13 cellular contexts compared by ENCODE assay signal in genomic region chr1:31639543-31639942, GRCh38. TPM values are rescaled to one million over a fixed set of nuclear protein-coding genes. Genes with fewer than 3 reads are reported as not detected.
A peak's percentile ranks its signal among the peaks of the same experiment; 100 is the strongest.
DNase-seq lines count a peak whose midpoint lies in the region; TF ChIP-seq lines count a peak whose summit lies in the region.
"Had no signal": no experiment of that assay in that cellular context is flagged by ENCODE, and none has a peak within 500 bp of the region (broad histone marks: within the 10 kb centered on the region; RNA-seq: fewer than 3 reads in every experiment).

No MANE protein-coding gene starts in this region.

- CTCF ChIA-PET in PC-9 (lab: Charles Lee), result no interaction called here

- DNase-seq in GM03348 (ENCODE audit: low spot score), result peak; percentile 84
- DNase-seq in PC-9, result peak in 1 of 2 experiments; percentile 67
- DNase-seq in erythroblast (lab: John Stamatoyannopoulos, UW), result peak; percentile 14 to 58
- DNase-seq in skeletal muscle cell (ENCODE audit: low read depth), result peak; percentile 49
- no peak for DNase-seq in NCI-H2081 treated with DMSO at 0.1 percent for 48 hours (lab: John Stamatoyannopoulos, UW)
- no peak for DNase-seq in posterior vena cava (ENCODE audit: low spot score)
- DNase-seq in glutamatergic neuron, result no peak
- DNase-seq in activated CD4-positive, alpha-beta T cell treated with anti-CD3 and anti-CD28 coated beads for 1 hour, result no peak
- DNase-seq: effector memory CD8-positive, alpha-beta T cell; naive B cell; NCI-H526 treated with DMSO at 0.1 percent for 48 hours; stimulated activated CD4-positive, alpha-beta T cell treated with anti-CD3 and anti-CD28 coated beads, Interleukin-4, amount 100 ng/mL, for 24 hours had no signal

- no peaks in the 10 kb centered on the region for H3K27me3 ChIP-seq in PC-9 (ENCODE audit: insufficient read depth, low read depth)

- peak overlapping the region; percentile 40 for H3K27ac ChIP-seq in PC-9
- H3K27ac ChIP-seq: KMS-11 had no signal

- H3K4me1 Mint-ChIP-seq in glutamatergic neuron (ENCODE audit: low read depth, unreplicated experiment), result peaks cover 13% of the 10 kb centered on the region

- peaks cover 28% of the 10 kb centered on the region for H3F3A ChIP-seq in PC-9 (ENCODE audit: insufficient read depth, low read depth)

- no peaks in the 10 kb centered on the region for H3K9me3 ChIP-seq in PC-9 (ENCODE audit: insufficient read depth, low read depth)

- no peaks in the 10 kb centered on the region for H3K9me3 Mint-ChIP-seq in glutamatergic neuron (ENCODE audit: unreplicated experiment)
- H3K9me3 Mint-ChIP-seq: effector memory CD8-positive, alpha-beta T cell; naive B cell had no signal

- TF ChIP-seq CTCF in PC-9 (conservative IDR thresholded peaks at IDR 0.05), result no peak
- no peak for TF ChIP-seq CTCF in glutamatergic neuron (IDR thresholded peaks at IDR 0.05; ENCODE audit: partially characterized antibody, unreplicated experiment)

- no peak overlapping the region for H3K4me3 ChIP-seq in PC-9
- no peak overlapping the region for H3K4me3 ChIP-seq in skeletal muscle cell (ENCODE audit: low read depth, low read length)

- no peak overlapping the region for H2AFZ ChIP-seq in PC-9

- H3K27me3 Mint-ChIP-seq in glutamatergic neuron (ENCODE audit: unreplicated experiment), result peaks cover 3% of the 10 kb centered on the region
- H3K27me3 Mint-ChIP-seq: effector memory CD8-positive, alpha-beta T cell; naive B cell had no signal

- BruUV-seq in PC-9 (replicated peaks; lab: Mats Ljungman, UMichigan), result no TSS peak

- TF ChIP-seq POLR2A in erythroblast (IDR thresholded peaks at IDR 0.05; ENCODE audit: low read length), result no peak

- H3K4me1 ChIP-seq in PC-9 (replicated peaks; ENCODE audit: insufficient read depth), result peaks cover 39% of the 10 kb centered on the region

- no peaks in the 10 kb centered on the region for H3K36me3 Mint-ChIP-seq in glutamatergic neuron (ENCODE audit: unreplicated experiment)
- H3K36me3 Mint-ChIP-seq: naive B cell had no signal

- peaks cover 16% of the 10 kb centered on the region; the same call in 1 of the 2 replicates for H3K36me3 ChIP-seq in PC-9 (ENCODE audit: low read depth)

- peak overlapping the region; percentile 6; the same call in 1 of the 2 replicates for H3K4me2 ChIP-seq in PC-9
- H3K4me2 ChIP-seq: KMS-11 had no signal

- peaks cover 51% of the 10 kb centered on the region for H4K20me1 ChIP-seq in PC-9 (ENCODE audit: insufficient read depth)

- H3K79me2 ChIP-seq in PC-9 (ENCODE audit: low read depth), result peaks cover 92% of the 10 kb centered on the region

- H3K27ac Mint-ChIP-seq in glutamatergic neuron (ENCODE audit: unreplicated experiment), result no peak overlapping the region

- intact Hi-C loops in PC-9 (cut with micrococcal nuclease; ENCODE audit: unreplicated experiment) (no loop called here), posterior vena cava (cut with DNase I) (no loop called here)

- H3K9me2 ChIP-seq in PC-9 (ENCODE audit: insufficient read depth), result no peaks in the 10 kb centered on the region

- H3K4me3 Mint-ChIP-seq in glutamatergic neuron (ENCODE audit: unreplicated experiment), result no peak overlapping the region
- H3K4me3 Mint-ChIP-seq: effector memory CD8-positive, alpha-beta T cell; naive B cell had no signal

- POLR2A ChIA-PET in PC-9 (lab: Charles Lee; ENCODE audit: unreplicated experiment), result no interaction called here

RNA-seq across cellular contexts. Expression of gene PEF1, which starts 5.1 kb away (rescaled TPM):
- 40.3 and 44.5 TPM in 2 replicates for total RNA-seq in PC-9 (2021)
- total RNA-seq in posterior vena cava, result 10 to 100 TPM; 55.5 to 62.8 TPM
- 38.9 TPM for total RNA-seq in glutamatergic neuron (ENCODE audit: unreplicated experiment)

RNA-seq across cellular contexts. Expression of gene HCRTR1, which starts 22.1 kb away (rescaled TPM):
- total RNA-seq in PC-9 (2021) (not detected in 2 replicates), posterior vena cava (not detected), glutamatergic neuron (ENCODE audit: unreplicated experiment) (not detected)

Comparison
In these comparisons a context has a peak if more than half of its experiments do, and no peak if none do; other contexts are left out.
1. DNase-seq: peak in GM03348 (single experiment), erythroblast (2 of 2) and skeletal muscle cell (single experiment); none in NCI-H2081 treated with DMSO at 0.1 percent for 48 hours (single experiment), posterior vena cava (single experiment), glutamatergic neuron (single experiment) and activated CD4-positive, alpha-beta T cell treated with anti-CD3 and anti-CD28 coated beads for 1 hour (single experiment).